Comparison of ENCODE assay signal across 37 cellular contexts in genomic region chrX:20089845-20090244, GRCh38. TPM values are rescaled to one million over a fixed set of nuclear protein-coding genes. Genes with fewer than 3 reads are reported as not detected.
"Had no signal": no experiment of that assay in that cellular context is flagged by ENCODE, and none has a peak within 500 bp of the region (broad histone marks: within the 10 kb centered on the region; RNA-seq: fewer than 3 reads in every experiment).

No MANE protein-coding gene starts in this region.

- H3K4me3 Mint-ChIP-seq: activated naive CD4-positive, alpha-beta T cell treated with anti-CD3 and anti-CD28 coated beads for 36 hours; activated naive CD4-positive, alpha-beta T cell treated with anti-CD3 and anti-CD28 coated beads, Interleukin-2, amount 10 ng/mL, durations not matched to agents 7 days and 5 days; activated naive CD4-positive, alpha-beta T cell treated with anti-CD3 and anti-CD28 coated beads, Interleukin-2, amount 50 U/mL, for 24 hours; activated naive CD8-positive, alpha-beta T cell; activated naive CD8-positive, alpha-beta T cell treated with anti-CD3 and anti-CD28 coated beads for 36 hours; activated naive CD8-positive, alpha-beta T cell treated with anti-CD3 and anti-CD28 coated beads, Interleukin-2, amount 10 ng/mL, durations not matched to agents 7 days and 5 days; activated naive CD8-positive, alpha-beta T cell treated with anti-CD3 and anti-CD28 coated beads, Interleukin-2, amount 50 U/mL, for 24 hours; activated T-cell treated with anti-CD3 and anti-CD28 coated beads, Interleukin-2, amount 50 U/mL, for 24 hours; activated T-cell treated with anti-CD3 and anti-CD28 coated beads, Interleukin-2, amount 50 U/mL, for 4 hours; activated T-cell treated with anti-CD3 and anti-CD28 coated beads, Interleukin-2, amount 50 U/mL, for 72 hours; activated T-helper 1 cell treated with anti-CD3 and anti-CD28 coated beads, Interleukin-12 subunit alpha, Interleukin-12 subunit beta, Interleukin-2, Interleukin-4 antibody, amounts not matched to agents 30 ng/mL and 10 ng/mL and 1 ng/mL, durations not matched to agents 14 hours and 24 hours and 36 hours; activated T-helper 17 cell treated with anti-CD3 and anti-CD28 coated beads, Interleukin-2, amount 50 U/mL, for 72 hours; brain; central memory CD8-positive, alpha-beta T cell had no signal

- H3K4me1 ChIP-seq: adrenal gland, ascending aorta, body of pancreas, breast epithelium had no signal

- H3K27ac Mint-ChIP-seq: activated naive CD4-positive, alpha-beta T cell treated with anti-CD3 and anti-CD28 coated beads for 36 hours; activated naive CD4-positive, alpha-beta T cell treated with anti-CD3 and anti-CD28 coated beads, Interleukin-2, amount 10 ng/mL, durations not matched to agents 7 days and 5 days; activated naive CD4-positive, alpha-beta T cell treated with anti-CD3 and anti-CD28 coated beads, Interleukin-2, amount 50 U/mL, for 24 hours; activated naive CD4-positive, alpha-beta T cell treated with anti-CD3 and anti-CD28 coated beads, Interleukin-2, amount 50 U/mL, for 72 hours; activated naive CD8-positive, alpha-beta T cell; activated naive CD8-positive, alpha-beta T cell treated with anti-CD3 and anti-CD28 coated beads for 36 hours; activated naive CD8-positive, alpha-beta T cell treated with anti-CD3 and anti-CD28 coated beads, Interleukin-2, amount 10 ng/mL, durations not matched to agents 7 days and 5 days; activated naive CD8-positive, alpha-beta T cell treated with anti-CD3 and anti-CD28 coated beads, Interleukin-2, amount 50 U/mL, for 24 hours; activated T-cell treated with anti-CD3 and anti-CD28 coated beads, Interleukin-2, amount 50 U/mL, for 24 hours; activated T-cell treated with anti-CD3 and anti-CD28 coated beads, Interleukin-2, amount 50 U/mL, for 72 hours; activated T-helper 1 cell treated with anti-CD3 and anti-CD28 coated beads, Interleukin-12 subunit alpha, Interleukin-12 subunit beta, Interleukin-2, Interleukin-4 antibody, amounts not matched to agents 30 ng/mL and 10 ng/mL and 1 ng/mL, durations not matched to agents 14 hours and 24 hours and 36 hours; activated T-helper 17 cell treated with anti-CD3 and anti-CD28 coated beads, Interleukin-2, amount 50 U/mL, for 72 hours; activated T-helper 2 cell treated with anti-CD3 and anti-CD28 coated beads, Interferon-gamma antibody, Interleukin-2, Interleukin-4, amounts not matched to agents 10 μg/mL and 5 μg/mL and 100 μg/mL, durations not matched to agents 14 hours and 24 hours and 36 hours; brain had no signal

- H3K4me3 ChIP-seq: adrenal gland, ascending aorta, body of pancreas, breast epithelium, cardiac muscle cell had no signal

- DNase-seq: activated effector memory CD4-positive, alpha-beta T cell treated with anti-CD3 and anti-CD28 coated beads, Interleukin-2, amount 50 U/mL, for 16 hours; activated effector memory CD4-positive, alpha-beta T cell treated with Interleukin-2 at 50 U/mL for 16 hours; activated gamma-delta T cell; activated gamma-delta T cell treated with Interleukin-2 at 50 U/mL for 16 hours; activated naive CD4-positive, alpha-beta T cell; activated naive CD4-positive, alpha-beta T cell treated with anti-CD3 and anti-CD28 coated beads for 36 hours; activated naive CD4-positive, alpha-beta T cell treated with anti-CD3 and anti-CD28 coated beads, Interleukin-2, amount 10 ng/mL, durations not matched to agents 7 days and 5 days; activated naive CD4-positive, alpha-beta T cell treated with anti-CD3 and anti-CD28 coated beads, Interleukin-2, amount 50 U/mL, for 16 hours; activated naive CD4-positive, alpha-beta T cell treated with Interleukin-2 at 50 U/mL for 16 hours; activated naive CD8-positive, alpha-beta T cell treated with anti-CD3 and anti-CD28 coated beads for 36 hours; activated naive CD8-positive, alpha-beta T cell treated with anti-CD3 and anti-CD28 coated beads, Interleukin-2, amount 10 ng/mL, durations not matched to agents 7 days and 5 days; activated naive CD8-positive, alpha-beta T cell treated with anti-CD3 and anti-CD28 coated beads, Interleukin-2, amount 50 U/mL, for 24 hours; activated T-cell treated with anti-CD3 and anti-CD28 coated beads, Interleukin-2, amount 50 U/mL, for 24 hours; activated T-cell treated with anti-CD3 and anti-CD28 coated beads, Interleukin-2, amount 50 U/mL, for 4 hours; activated T-cell treated with anti-CD3 and anti-CD28 coated beads, Interleukin-2, amount 50 U/mL, for 48 hours; activated T-cell treated with anti-CD3 and anti-CD28 coated beads, Interleukin-2, amount 50 U/mL, for 72 hours; adrenal gland; amniotic stem cell; amygdala; anterior cingulate cortex; aorta; body of pancreas; brain microvascular endothelial cell; caudate nucleus; central memory CD4-positive, alpha-beta T cell; cerebellar nuclear complex had no signal

- H3K9me3 Mint-ChIP-seq: activated naive CD4-positive, alpha-beta T cell treated with anti-CD3 and anti-CD28 coated beads for 36 hours; activated naive CD4-positive, alpha-beta T cell treated with anti-CD3 and anti-CD28 coated beads, Interleukin-2, amount 10 ng/mL, durations not matched to agents 7 days and 5 days; activated naive CD4-positive, alpha-beta T cell treated with anti-CD3 and anti-CD28 coated beads, Interleukin-2, amount 50 U/mL, for 24 hours; activated naive CD4-positive, alpha-beta T cell treated with anti-CD3 and anti-CD28 coated beads, Interleukin-2, amount 50 U/mL, for 72 hours; activated naive CD8-positive, alpha-beta T cell treated with anti-CD3 and anti-CD28 coated beads for 36 hours; activated naive CD8-positive, alpha-beta T cell treated with anti-CD3 and anti-CD28 coated beads, Interleukin-2, amount 10 ng/mL, durations not matched to agents 7 days and 5 days; activated naive CD8-positive, alpha-beta T cell treated with anti-CD3 and anti-CD28 coated beads, Interleukin-2, amount 50 U/mL, for 24 hours; activated T-cell treated with anti-CD3 and anti-CD28 coated beads, Interleukin-2, amount 50 U/mL, for 24 hours; activated T-cell treated with anti-CD3 and anti-CD28 coated beads, Interleukin-2, amount 50 U/mL, for 4 hours; activated T-cell treated with anti-CD3 and anti-CD28 coated beads, Interleukin-2, amount 50 U/mL, for 72 hours; activated T-helper 1 cell treated with anti-CD3 and anti-CD28 coated beads, Interleukin-12 subunit alpha, Interleukin-12 subunit beta, Interleukin-2, Interleukin-4 antibody, amounts not matched to agents 30 ng/mL and 10 ng/mL and 1 ng/mL, durations not matched to agents 14 hours and 24 hours and 36 hours; activated T-helper 17 cell treated with anti-CD3 and anti-CD28 coated beads, Interleukin-2, amount 50 U/mL, for 72 hours; activated T-helper 2 cell treated with anti-CD3 and anti-CD28 coated beads, Interferon-gamma antibody, Interleukin-2, Interleukin-4, amounts not matched to agents 10 μg/mL and 5 μg/mL and 100 μg/mL, durations not matched to agents 14 hours and 24 hours and 36 hours; brain; central memory CD8-positive, alpha-beta T cell had no signal

- ATAC-seq: activated naive CD4-positive, alpha-beta T cell treated with anti-CD3 and anti-CD28 coated beads, Interleukin-2, amount 50 U/mL, for 72 hours; activated naive CD8-positive, alpha-beta T cell treated with anti-CD3 and anti-CD28 coated beads, Interleukin-2, amount 50 U/mL, for 24 hours; activated T-cell treated with anti-CD3 and anti-CD28 coated beads, Interleukin-2, amount 50 U/mL, for 4 hours; activated T-cell treated with anti-CD3 and anti-CD28 coated beads, Interleukin-2, amount 50 U/mL, for 72 hours; activated T-helper 17 cell treated with anti-CD3 and anti-CD28 coated beads, Interleukin-2, amount 50 U/mL, for 72 hours; body of pancreas had no signal

- H3K27me3 Mint-ChIP-seq: activated naive CD4-positive, alpha-beta T cell treated with anti-CD3 and anti-CD28 coated beads, Interleukin-2, amount 10 ng/mL, durations not matched to agents 7 days and 5 days; activated naive CD4-positive, alpha-beta T cell treated with anti-CD3 and anti-CD28 coated beads, Interleukin-2, amount 50 U/mL, for 24 hours; activated naive CD8-positive, alpha-beta T cell; activated naive CD8-positive, alpha-beta T cell treated with anti-CD3 and anti-CD28 coated beads, Interleukin-2, amount 50 U/mL, for 24 hours; central memory CD8-positive, alpha-beta T cell had no signal

- H3K36me3 Mint-ChIP-seq: activated naive CD4-positive, alpha-beta T cell treated with anti-CD3 and anti-CD28 coated beads, Interleukin-2, amount 10 ng/mL, durations not matched to agents 7 days and 5 days; activated naive CD4-positive, alpha-beta T cell treated with anti-CD3 and anti-CD28 coated beads, Interleukin-2, amount 50 U/mL, for 24 hours; activated naive CD4-positive, alpha-beta T cell treated with anti-CD3 and anti-CD28 coated beads, Interleukin-2, amount 50 U/mL, for 72 hours; activated naive CD8-positive, alpha-beta T cell; activated naive CD8-positive, alpha-beta T cell treated with anti-CD3 and anti-CD28 coated beads for 36 hours; activated naive CD8-positive, alpha-beta T cell treated with anti-CD3 and anti-CD28 coated beads, Interleukin-2, amount 10 ng/mL, durations not matched to agents 7 days and 5 days; brain had no signal

- H3K27ac ChIP-seq: adrenal gland, ascending aorta, body of pancreas, brain microvascular endothelial cell, breast epithelium, cardiac muscle cell had no signal

- H3K9me3 ChIP-seq: adrenal gland, ascending aorta, body of pancreas, breast epithelium had no signal

- H3K27me3 ChIP-seq: ascending aorta, body of pancreas, brain microvascular endothelial cell, cardiac muscle cell had no signal

- H3K36me3 ChIP-seq: adrenal gland, ascending aorta, brain microvascular endothelial cell, breast epithelium, cardiac muscle cell had no signal

- H3K4me1 Mint-ChIP-seq: activated naive CD4-positive, alpha-beta T cell treated with anti-CD3 and anti-CD28 coated beads, Interleukin-2, amount 10 ng/mL, durations not matched to agents 7 days and 5 days; activated naive CD4-positive, alpha-beta T cell treated with anti-CD3 and anti-CD28 coated beads, Interleukin-2, amount 50 U/mL, for 24 hours; activated naive CD8-positive, alpha-beta T cell treated with anti-CD3 and anti-CD28 coated beads for 36 hours; activated naive CD8-positive, alpha-beta T cell treated with anti-CD3 and anti-CD28 coated beads, Interleukin-2, amount 10 ng/mL, durations not matched to agents 7 days and 5 days; activated naive CD8-positive, alpha-beta T cell treated with anti-CD3 and anti-CD28 coated beads, Interleukin-2, amount 50 U/mL, for 24 hours; activated T-helper 17 cell treated with anti-CD3 and anti-CD28 coated beads, Interleukin-2, amount 50 U/mL, for 72 hours; brain; central memory CD8-positive, alpha-beta T cell had no signal

RNA-seq across cellular contexts. Expression of gene MAP7D2, which starts 26.9 kb away (rescaled TPM):
- total RNA-seq: ascending aorta had no signal
